Comparison of ENCODE assay signal across 1 cellular context in the genomic region with DNA sequence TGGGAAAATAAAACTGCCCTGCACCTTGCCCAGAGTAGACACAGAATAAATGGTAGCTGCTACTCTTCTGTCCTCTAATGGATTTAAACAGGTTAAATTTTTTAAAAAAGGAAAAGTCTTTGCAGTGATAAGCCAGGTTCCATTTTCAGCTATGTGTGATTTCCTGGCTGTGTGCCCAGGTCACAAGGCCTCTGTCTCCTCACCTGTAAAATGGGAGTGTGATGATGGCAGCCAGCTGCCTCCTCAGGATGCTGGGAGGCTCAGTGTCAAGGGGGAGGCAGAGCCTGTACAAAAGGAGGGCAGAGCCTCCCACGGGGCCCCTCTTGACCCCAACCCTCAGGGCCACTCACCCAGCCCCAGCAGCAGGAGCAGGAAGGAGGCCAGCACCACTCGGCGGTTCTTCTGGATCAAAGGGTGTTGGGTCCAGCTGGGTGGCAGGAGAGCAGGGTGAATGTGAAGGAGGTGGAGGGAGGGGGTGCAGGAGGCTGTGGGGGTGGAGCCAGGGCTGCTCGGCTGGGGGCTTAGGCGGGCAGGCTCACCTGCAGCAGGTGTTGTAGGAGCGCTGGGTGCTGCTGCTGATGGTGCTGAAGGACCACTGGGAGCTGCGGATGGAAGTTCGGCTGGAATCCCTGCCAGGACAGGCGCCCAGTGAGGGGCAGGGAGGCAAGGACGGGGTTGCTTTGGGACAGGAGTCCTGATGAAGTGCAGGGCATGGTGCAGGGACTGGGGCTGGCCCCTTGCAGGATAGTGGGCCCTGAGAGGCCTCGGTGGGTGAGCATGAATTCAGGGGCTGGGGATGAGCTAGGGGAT.
TF ChIP-seq lines count a peak whose summit lies in the region.

No MANE protein-coding gene starts in this region.

TF ChIP-seq in GM12878, 131 proteins besides CTCF, POLR2A, EP300 and RAD21:
- TF ChIP-seq, protein P1, sequence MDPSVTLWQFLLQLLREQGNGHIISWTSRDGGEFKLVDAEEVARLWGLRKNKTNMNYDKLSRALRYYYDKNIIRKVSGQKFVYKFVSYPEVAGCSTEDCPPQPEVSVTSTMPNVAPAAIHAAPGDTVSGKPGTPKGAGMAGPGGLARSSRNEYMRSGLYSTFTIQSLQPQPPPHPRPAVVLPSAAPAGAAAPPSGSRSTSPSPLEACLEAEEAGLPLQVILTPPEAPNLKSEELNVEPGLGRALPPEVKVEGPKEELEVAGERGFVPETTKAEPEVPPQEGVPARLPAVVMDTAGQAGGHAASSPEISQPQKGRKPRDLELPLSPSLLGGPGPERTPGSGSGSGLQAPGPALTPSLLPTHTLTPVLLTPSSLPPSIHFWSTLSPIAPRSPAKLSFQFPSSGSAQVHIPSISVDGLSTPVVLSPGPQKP (IDR thresholded peaks at IDR 0.05; ENCODE audit: low read depth, low read length), result no peak
- TF ChIP-seq SMARCA5 (IDR thresholded peaks at IDR 0.05), result 0 out of 2 replicates have a peak, but pooled peaks have one; percentile 38
TF ChIP-seq in GM12878: peak in this region for 1.
